18 cellular contexts compared by ENCODE assay signal in genomic region chr20:44111712-44112335, GRCh38.
A peak's percentile ranks its signal among the peaks of the same experiment; 100 is the strongest.
DNase-seq lines count a peak whose midpoint lies in the region; ATAC-seq, FAIRE-seq and TF ChIP-seq lines count a peak whose summit lies in the region.
"Had no signal": no experiment of that assay in that cellular context is flagged by ENCODE, and none has a peak within 500 bp of the region (broad histone marks: within the 10 kb centered on the region; RNA-seq: fewer than 3 reads in every experiment).

No MANE protein-coding gene starts in this region.

- H3K9me3 ChIP-seq in BLaER1 treated with 17β-estradiol and CSF1 and Interleukin-3, amounts not matched to agents 10 nM and 100 nM (replicated peaks in 1 of 11) = peaks cover 15 to 25% (median 23%) of the 10 kb centered on the region in 11 experiments
- H3K9me3 ChIP-seq in H1 (ENCODE audit: insufficient read depth in 2 of 2, low read depth in 1 of 2, low read length in 1 of 2) = peaks cover 12 to 13% of the 10 kb centered on the region in 2 experiments

- H2BK12ac ChIP-seq in H1 (ENCODE audit: low read depth, low read length) = no peak overlapping the region

- no peak overlapping the region for H3K4ac ChIP-seq in H1 (replicated peaks; ENCODE audit: insufficient read length, low read depth, low read length)

- H4K91ac ChIP-seq in H1 (replicated peaks; ENCODE audit: insufficient read length, low read length) = no peak overlapping the region

- POLR2A ChIA-PET in H1 (lab: Charles Lee; ENCODE audit: partially characterized antibody) = interaction anchor here (1.0 to 1.2 kb wide), 3 partner anchors 8 to 98 kb away, joined by 3 read pairs; partner anchors contain the start of gene OSER1

- peaks cover 6 to 14% (median 10%) of the 10 kb centered on the region in 11 experiments; a peak in 19 of 22 replicates for H3K27me3 ChIP-seq in BLaER1 treated with 17β-estradiol and CSF1 and Interleukin-3, amounts not matched to agents 10 nM and 100 nM
- H3K27me3 ChIP-seq in H1 (replicated peaks in 1 of 4; ENCODE audit: control insufficient read depth in 3 of 4, extremely low read depth in 1 of 4, insufficient read depth in 3 of 4, low read length in 3 of 4) = no peaks in the 10 kb centered on the region

- TF ChIP-seq CTCF in H1 (IDR thresholded peaks at IDR 0.05; ENCODE audit: control extremely low read depth in 1 of 3, insufficient read depth in 1 of 3, low read depth in 1 of 3, low read length in 3 of 3) (no peak), osteocyte (IDR thresholded peaks at IDR 0.05) (no peak)

- peak overlapping the region; percentile 63 for H3K27ac Mint-ChIP-seq in osteocyte (ENCODE audit: unreplicated experiment)
- H3K27ac Mint-ChIP-seq: stimulated activated memory B cell treated with anti-CD40 and anti-IgM and Interleukin-4, amounts not matched to agents 10 μg/mL and 1 μg/mL and 100 μg/mL, for 72 hours; T-helper 2 cell treated with Interferon-gamma antibody and Interleukin-4, amounts not matched to agents 5 μg/mL and 100 μg/mL, for 36 hours had no signal

- H3K9me3 Mint-ChIP-seq in osteocyte (ENCODE audit: unreplicated experiment) = no peaks in the 10 kb centered on the region

- H4K8ac ChIP-seq in H1 (ENCODE audit: extremely low read depth, insufficient read depth, low read length) = no peak overlapping the region

- H3K4me1 ChIP-seq in BLaER1 treated with 17β-estradiol and CSF1 and Interleukin-3, amounts not matched to agents 10 nM and 100 nM = peaks cover 0 to 39% (median 26%) of the 10 kb centered on the region in 10 experiments; a peak in 17 of 20 replicates
- H3K4me1 ChIP-seq in H1 (replicated peaks in 1 of 4; ENCODE audit: control insufficient read depth in 3 of 4, insufficient read depth in 4 of 4, low read length in 3 of 4) = no peaks in the 10 kb centered on the region; a peak in 1 of 7 replicates

- H3K9ac ChIP-seq in BLaER1 treated with 17β-estradiol and CSF1 and Interleukin-3, amounts not matched to agents 10 nM and 100 nM = peak overlapping the region in 1 of 11 experiments; percentile 18; a peak in 1 of 22 replicates
- H3K9ac ChIP-seq in H1 (replicated peaks in 1 of 4; ENCODE audit: extremely low read depth in 1 of 4, low read depth in 3 of 4, low read length in 3 of 4) = no peak overlapping the region

- no peaks in the 10 kb centered on the region for H3K79me1 ChIP-seq in H1 (ENCODE audit: low read depth, low read length)

- H4K5ac ChIP-seq in H1 (ENCODE audit: insufficient read length, low read depth, low read length) = no peak overlapping the region

- no peak for TF ChIP-seq POLR2A in H1 (IDR thresholded peaks at IDR 0.05; ENCODE audit: control extremely low read depth in 1 of 2, low read depth in 2 of 2, low read length in 2 of 2)

- H3K56ac ChIP-seq in H1 (replicated peaks; ENCODE audit: insufficient read length, low read depth, low read length) = no peak overlapping the region

- no peak overlapping the region for H3K14ac ChIP-seq in H1 (ENCODE audit: insufficient read length)

- 51% methylated on average over 6 of the region's 6 CpGs; no CpG with 5 or more reads in 1 of the 2 experiments for WGBS in H1 (ENCODE audit: extremely low coverage in 1 of 2, insufficient coverage in 1 of 2, insufficient read length in 1 of 2, insufficient replicate concordance in 2 of 2, low coverage in 1 of 2, low lambda C conversion rate in 2 of 2, missing lambda C conversion rate in 1 of 2), 2 experiments

- DNase-seq in NCI-H2171 (lab: John Stamatoyannopoulos, UW) (peak; percentile 33), H1 (ENCODE audit: low read depth in 1 of 2, low spot score in 2 of 2) (no peak), osteocyte (ENCODE audit: extremely low spot score, unreplicated experiment) (no peak), NCI-H187 treated with DMSO at 0.1 percent for 48 hours (lab: John Stamatoyannopoulos, UW) (no peak), NCI-H2227 treated with DMSO at 0.1 percent for 48 hours (lab: John Stamatoyannopoulos, UW) (no peak)
- DNase-seq: activated naive CD4-positive, alpha-beta T cell treated with Interleukin-2 at 50 U/mL for 16 hours; C1 segment of cervical spinal cord; HCEC 1CT; NCI-H1092 treated with DMSO at 0.1 percent for 48 hours; PC-9; retina; stimulated activated CD4-positive, alpha-beta T cell treated with anti-CD3 and anti-CD28 coated beads, Interleukin-4, amount 100 ng/mL, for 24 hours had no signal

- no peaks in the 10 kb centered on the region for H3K36me3 Mint-ChIP-seq in osteocyte (ENCODE audit: unreplicated experiment)

- no peaks in the 10 kb centered on the region for H3K23me2 ChIP-seq in H1 (ENCODE audit: low read depth, low read length)

- H4K20me1 ChIP-seq in BLaER1 treated with 17β-estradiol and CSF1 and Interleukin-3, amounts not matched to agents 10 nM and 100 nM = no peaks in the 10 kb centered on the region
- no peaks in the 10 kb centered on the region for H4K20me1 ChIP-seq in H1 (replicated peaks in 1 of 2; ENCODE audit: control insufficient read depth in 1 of 2, insufficient read depth in 2 of 2, low read length in 2 of 2)

- no peak overlapping the region for H2BK5ac ChIP-seq in H1 (ENCODE audit: low read depth, low read length)

- ATAC-seq in GM19452 (IDR thresholded peaks at IDR 0.05; ENCODE audit: unreplicated experiment) = no peak
- ATAC-seq in HG03354 (IDR thresholded peaks at IDR 0.05; ENCODE audit: poor library complexity, severe bottlenecking, unreplicated experiment) = no peak
- ATAC-seq: stimulated activated memory B cell treated with anti-CD40 and anti-IgM and Interleukin-4, amounts not matched to agents 10 μg/mL and 1 μg/mL and 100 μg/mL, for 72 hours had no signal

- no peak overlapping the region for H2BK20ac ChIP-seq in H1 (ENCODE audit: low read length)

- H2AFZ ChIP-seq in H1 (ENCODE audit: low read length) = 0 out of 2 replicates have a peak overlapping the region, but pooled peaks have one; percentile 22
- H2AFZ ChIP-seq: PC-9 had no signal

- H3K4me1 Mint-ChIP-seq in osteocyte (ENCODE audit: unreplicated experiment) = peaks cover 32% of the 10 kb centered on the region
- H3K4me1 Mint-ChIP-seq: central memory CD8-positive, alpha-beta T cell; stimulated activated memory B cell treated with anti-CD40 and anti-IgM and Interleukin-4, amounts not matched to agents 10 μg/mL and 1 μg/mL and 100 μg/mL, for 72 hours had no signal

- H2BK120ac ChIP-seq in H1 (replicated peaks; ENCODE audit: low read depth, low read length) = no peak overlapping the region

- no peak for TF ChIP-seq RAD21 in H1 (IDR thresholded peaks at IDR 0.05 in 1 of 2, conservative IDR thresholded peaks at IDR 0.05 in 1 of 2; ENCODE audit: low read depth in 2 of 2, low read length in 2 of 2)

- no peak overlapping the region for H2AK5ac ChIP-seq in H1 (ENCODE audit: low read depth, low read length)

- H3K36me3 ChIP-seq in BLaER1 treated with 17β-estradiol and CSF1 and Interleukin-3, amounts not matched to agents 10 nM and 100 nM = peaks cover 0 to 15% (median 0%) of the 10 kb centered on the region in 11 experiments; a peak in 3 of 22 replicates
- no peaks in the 10 kb centered on the region for H3K36me3 ChIP-seq in H1 (ENCODE audit: control insufficient read depth in 2 of 4, insufficient read depth in 4 of 4, low read length in 3 of 4)

- H3K79me2 ChIP-seq in H1 (ENCODE audit: control insufficient read depth in 1 of 2, insufficient read depth in 2 of 2, low read length in 2 of 2) = no peaks in the 10 kb centered on the region

- H3K27ac ChIP-seq in BLaER1 treated with 17β-estradiol and CSF1 and Interleukin-3, amounts not matched to agents 10 nM and 100 nM = no peak overlapping the region
- H3K27ac ChIP-seq in H1 (ENCODE audit: low read depth, low read length) = no peak overlapping the region
- H3K27ac ChIP-seq: PC-9 had no signal

- H3K23ac ChIP-seq in H1 (ENCODE audit: insufficient read length) = no peak overlapping the region

- CTCF ChIA-PET in H1 (lab: Charles Lee; ENCODE audit: partially characterized antibody) = interaction anchor here (0.7 to 15.8 kb wide), 6 partner anchors 10 to 73 kb away, joined by 3 to 512 read pairs (median 6); partner anchors contain the start of gene JPH2

- no peak overlapping the region for H3K18ac ChIP-seq in H1 (ENCODE audit: extremely low read depth, low read length)

- H2BK15ac ChIP-seq in H1 (ENCODE audit: low read length) = no peak overlapping the region

- TF ChIP-seq EP300 in H1 (IDR thresholded peaks at IDR 0.05; ENCODE audit: borderline replicate concordance in 1 of 2, low read depth in 2 of 2, low read length in 2 of 2) = no peak

- no peaks in the 10 kb centered on the region for H3K27me3 Mint-ChIP-seq in osteocyte (ENCODE audit: unreplicated experiment)

- H3K4me3 Mint-ChIP-seq in osteocyte (ENCODE audit: unreplicated experiment) = no peak overlapping the region
- H3K4me3 Mint-ChIP-seq: central memory CD8-positive, alpha-beta T cell; stimulated activated memory B cell treated with anti-CD40 and anti-IgM and Interleukin-4, amounts not matched to agents 10 μg/mL and 1 μg/mL and 100 μg/mL, for 72 hours; T-helper 2 cell treated with Interferon-gamma antibody and Interleukin-4, amounts not matched to agents 5 μg/mL and 100 μg/mL, for 36 hours had no signal

- no peak overlapping the region for H3K4me3 ChIP-seq in BLaER1 treated with 17β-estradiol and CSF1 and Interleukin-3, amounts not matched to agents 10 nM and 100 nM
- H3K4me3 ChIP-seq in H1 (ENCODE audit: extremely low read depth in 1 of 4, insufficient read depth in 2 of 4, low read depth in 3 of 4, low read length in 4 of 4) = no peak overlapping the region
- H3K4me3 ChIP-seq: PC-9 had no signal

- peak overlapping the region in 9 of 11 experiments; percentile 9 to 51 (median 33); a peak in 15 of 22 replicates for H3K4me2 ChIP-seq in BLaER1 treated with 17β-estradiol and CSF1 and Interleukin-3, amounts not matched to agents 10 nM and 100 nM
- no peak overlapping the region for H3K4me2 ChIP-seq in H1 (ENCODE audit: insufficient read depth in 1 of 2, low read depth in 2 of 2, low read length in 2 of 2)
- H3K4me2 ChIP-seq: PC-9 had no signal

- no peak for FAIRE-seq in H1 (lab: Jason Lieb, UNC)

TF ChIP-seq in H1, 55 proteins besides CTCF, POLR2A, EP300 and RAD21:
- TF ChIP-seq KDM5A (IDR thresholded peaks at IDR 0.05; ENCODE audit: low read length) = no peak
- TF ChIP-seq E2F6 (IDR thresholded peaks at IDR 0.05) = no peak
- TF ChIP-seq ASH2L (IDR thresholded peaks at IDR 0.05; ENCODE audit: low read length) = no peak
- TF ChIP-seq GABPA (IDR thresholded peaks at IDR 0.05; ENCODE audit: borderline replicate concordance, insufficient read depth, low read length) = no peak
- no peak for TF ChIP-seq HDAC2 (IDR thresholded peaks at IDR 0.05; ENCODE audit: borderline replicate concordance in 1 of 2, low read depth in 2 of 2, low read length in 2 of 2)
- no peak for TF ChIP-seq SIX5 (IDR thresholded peaks at IDR 0.05; ENCODE audit: low read depth, low read length)

Comparison
In these comparisons a context has a peak if more than half of its experiments do, and no peak if none do; other contexts are left out.
1. H3K4me2 ChIP-seq: peak in BLaER1 treated with 17β-estradiol and CSF1 and Interleukin-3, amounts not matched to agents 10 nM and 100 nM (9 of 11); none in H1 (0 of 2).